9 cellular contexts compared by ENCODE assay signal in genomic region chr20:760751-761417, GRCh38. TPM values are rescaled to one million over a fixed set of nuclear protein-coding genes. Genes with fewer than 3 reads are reported as not detected.
DNase-seq lines count a peak whose midpoint lies in the region; ATAC-seq and TF ChIP-seq lines count a peak whose summit lies in the region.
"Had no signal": no experiment of that assay in that cellular context is flagged by ENCODE, and none has a peak within 500 bp of the region (broad histone marks: within the 10 kb centered on the region; RNA-seq: fewer than 3 reads in every experiment).

No MANE protein-coding gene starts in this region.

- no peak for TF ChIP-seq POLR2A in breast epithelium (IDR thresholded peaks at IDR 0.05)

- no peaks in the 10 kb centered on the region for H3K4me1 ChIP-seq in breast epithelium

- TF ChIP-seq CTCF in MCF 10A (IDR thresholded peaks at IDR 0.05; ENCODE audit: unreplicated experiment) (peak; percentile 56), breast epithelium (IDR thresholded peaks at IDR 0.05) (peak in 1 of 3 donors; percentile 31)
- peak; percentile 95 for TF ChIP-seq CTCF in activated CD8-positive, alpha-beta T cell treated with anti-CD3 and anti-CD28 coated beads for 36 hours (IDR thresholded peaks at IDR 0.05)

- CTCF ChIA-PET in MCF 10A (lab: Yijun Ruan, JAX), result interaction anchor here (0.6 to 0.7 kb wide), 5 partner anchors 24 to 1791 kb away, joined by 3 to 6 read pairs (median 4); no protein-coding TSS in a partner anchor
- CTCF ChIA-PET in activated CD8-positive, alpha-beta T cell treated with anti-CD3 and anti-CD28 coated beads for 36 hours (lab: Charles Lee), result interaction anchor here (0.6 to 1.8 kb wide), 9 partner anchors 8 to 195 kb away, joined by 3 to 7 read pairs (median 4); no protein-coding TSS in a partner anchor

- no peak overlapping the region for H3K27ac ChIP-seq in breast epithelium

- H3K9me3 ChIP-seq in breast epithelium, result no peaks in the 10 kb centered on the region

- no peak overlapping the region for H3K27ac Mint-ChIP-seq in MCF 10A (ENCODE audit: low read depth, unreplicated experiment)
- H3K27ac Mint-ChIP-seq in activated CD8-positive, alpha-beta T cell treated with anti-CD3 and anti-CD28 coated beads for 36 hours, result no peak overlapping the region
- H3K27ac Mint-ChIP-seq: activated naive CD4-positive, alpha-beta T cell treated with anti-CD3 and anti-CD28 coated beads, Interleukin-2, amount 50 U/mL, for 24 hours had no signal

- no peaks in the 10 kb centered on the region for H3K36me3 ChIP-seq in breast epithelium

- no peaks in the 10 kb centered on the region for H3K36me3 Mint-ChIP-seq in MCF 10A (ENCODE audit: insufficient read depth, unreplicated experiment)
- H3K36me3 Mint-ChIP-seq in activated CD8-positive, alpha-beta T cell treated with anti-CD3 and anti-CD28 coated beads for 36 hours (ENCODE audit: low read depth), result no peaks in the 10 kb centered on the region
- H3K36me3 Mint-ChIP-seq: activated naive CD4-positive, alpha-beta T cell treated with anti-CD3 and anti-CD28 coated beads, Interleukin-2, amount 50 U/mL, for 24 hours had no signal

- ATAC-seq in activated CD8-positive, alpha-beta T cell treated with anti-CD3 and anti-CD28 coated beads for 36 hours, result peak; percentile 64
- ATAC-seq in Right ventricle myocardium superior (ENCODE audit: poor library complexity), result peak; percentile 65
- ATAC-seq in HG03095 (IDR thresholded peaks at IDR 0.05; ENCODE audit: unreplicated experiment), result no peak
- no peak for ATAC-seq in GM21717 (IDR thresholded peaks at IDR 0.05; ENCODE audit: unreplicated experiment)

- BruUV-seq in MCF 10A (replicated peaks; lab: Mats Ljungman, UMichigan), result no TSS peak

- H3K4me3 ChIP-seq in breast epithelium, result no peak overlapping the region

- POLR2A ChIA-PET in MCF 10A (lab: Yijun Ruan, JAX), result no interaction called here
- POLR2A ChIA-PET in activated CD8-positive, alpha-beta T cell treated with anti-CD3 and anti-CD28 coated beads for 36 hours (lab: Charles Lee), result no interaction called here

- DNase-seq in MCF 10A (ENCODE audit: unreplicated experiment) (no peak), breast epithelium (ENCODE audit: low spot score in 2 of 2) (no peak), Right ventricle myocardium superior (no peak), A172 (ENCODE audit: low spot score) (no peak)
- peak; percentile 57 for DNase-seq in activated CD8-positive, alpha-beta T cell treated with anti-CD3 and anti-CD28 coated beads for 36 hours
- peak; percentile 62 for DNase-seq in stimulated activated CD4-positive, alpha-beta T cell treated with anti-CD3 and anti-CD28 coated beads, Interleukin-15, amount 100 ng/mL, for 24 hours

- intact Hi-C loops in MCF 10A (cut with micrococcal nuclease) (no loop called here), breast epithelium (cut with DNase I; ENCODE audit: low total_unique reads) (no loop called here), Right ventricle myocardium superior (cut with DNase I) (no loop called here)
- intact Hi-C loops in activated CD8-positive, alpha-beta T cell treated with anti-CD3 and anti-CD28 coated beads for 36 hours (cut with micrococcal nuclease), result no loop called here

- H3K9me3 Mint-ChIP-seq in MCF 10A (ENCODE audit: unreplicated experiment), result no peaks in the 10 kb centered on the region
- no peaks in the 10 kb centered on the region for H3K9me3 Mint-ChIP-seq in activated CD8-positive, alpha-beta T cell treated with anti-CD3 and anti-CD28 coated beads for 36 hours
- H3K9me3 Mint-ChIP-seq: activated naive CD4-positive, alpha-beta T cell treated with anti-CD3 and anti-CD28 coated beads, Interleukin-2, amount 50 U/mL, for 24 hours had no signal

- peaks cover 0 to 7% of the 10 kb centered on the region in 2 donors for H3K27me3 ChIP-seq in breast epithelium

- H3K4me3 Mint-ChIP-seq in MCF 10A (ENCODE audit: unreplicated experiment), result no peak overlapping the region
- no peak overlapping the region for H3K4me3 Mint-ChIP-seq in activated CD8-positive, alpha-beta T cell treated with anti-CD3 and anti-CD28 coated beads for 36 hours
- H3K4me3 Mint-ChIP-seq: activated naive CD4-positive, alpha-beta T cell treated with anti-CD3 and anti-CD28 coated beads, Interleukin-2, amount 50 U/mL, for 24 hours had no signal

- no peaks in the 10 kb centered on the region for H3K4me1 Mint-ChIP-seq in MCF 10A (ENCODE audit: insufficient read depth, unreplicated experiment)
- H3K4me1 Mint-ChIP-seq in activated CD8-positive, alpha-beta T cell treated with anti-CD3 and anti-CD28 coated beads for 36 hours (ENCODE audit: low read depth), result peaks cover 18% of the 10 kb centered on the region

- peaks cover 9% of the 10 kb centered on the region for H3K27me3 Mint-ChIP-seq in MCF 10A (ENCODE audit: insufficient read depth, unreplicated experiment)
- peaks cover 2% of the 10 kb centered on the region for H3K27me3 Mint-ChIP-seq in activated CD8-positive, alpha-beta T cell treated with anti-CD3 and anti-CD28 coated beads for 36 hours

RNA-seq across cellular contexts. Expression of gene SLC52A3, which starts 7.4 kb away (rescaled TPM):
- 0.14 and 0.17 TPM in 2 replicates for total RNA-seq in MCF 10A (2022)
- 1 to 10 TPM in 2 of 3 donors, under 1 TPM in 1; 0.16 to 7.2 (median 4.1) TPM for total RNA-seq in breast epithelium
- not detected for total RNA-seq in activated CD8-positive, alpha-beta T cell treated with anti-CD3 and anti-CD28 coated beads for 36 hours
- total RNA-seq in Right ventricle myocardium superior, result 2.2 TPM
- total RNA-seq in A172 (2014; rRNA removed; shearing (Covaris generic)), result 0.03 and 0.22 TPM in 2 replicates

Comparison
In these comparisons a context has a peak if more than half of its experiments do, and no peak if none do; other contexts are left out.
1. DNase-seq: peak in activated CD8-positive, alpha-beta T cell treated with anti-CD3 and anti-CD28 coated beads for 36 hours (single experiment) and stimulated activated CD4-positive, alpha-beta T cell treated with anti-CD3 and anti-CD28 coated beads, Interleukin-15, amount 100 ng/mL, for 24 hours (single experiment); none in MCF 10A (single experiment), breast epithelium (0 of 2), Right ventricle myocardium superior (single experiment) and A172 (single experiment).
2. ATAC-seq: peak in activated CD8-positive, alpha-beta T cell treated with anti-CD3 and anti-CD28 coated beads for 36 hours (single experiment) and Right ventricle myocardium superior (single experiment); none in HG03095 (single experiment) and GM21717 (single experiment).